ENCODE assay signal across 26 cellular contexts in the genomic region with DNA sequence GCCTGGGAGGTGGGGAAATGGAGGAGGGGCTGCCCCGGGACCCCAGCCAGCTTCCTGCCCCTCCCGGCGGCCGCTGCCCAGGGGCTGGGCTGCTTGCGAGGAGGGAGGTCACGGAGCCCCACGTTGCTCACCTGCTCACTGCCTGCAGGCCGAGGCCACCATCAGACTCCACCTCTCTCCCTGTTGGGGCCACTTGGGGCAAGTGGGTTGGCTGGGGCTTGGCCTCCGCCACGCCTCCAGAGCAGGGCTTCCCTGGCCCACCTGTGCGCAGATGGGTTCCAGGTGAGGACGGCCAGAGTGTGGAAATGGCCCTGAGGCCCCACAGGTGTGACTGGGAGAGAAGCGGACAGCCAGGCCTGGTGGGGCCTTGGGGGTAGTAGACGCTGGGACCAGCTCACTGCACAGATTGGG.
"Had no signal": no experiment of that assay in that cellular context is flagged by ENCODE, and none has a peak within 500 bp of the region (broad histone marks: within the 10 kb centered on the region; RNA-seq: fewer than 3 reads in every experiment).

No MANE protein-coding gene starts in this region.

- H3K9me3 ChIP-seq: adrenal gland, gastrocnemius medialis, thoracic aorta had no signal

- H3K27ac ChIP-seq: adrenal gland, ascending aorta, brain microvascular endothelial cell, esophagus squamous epithelium, gastrocnemius medialis, spleen, thoracic aorta, upper lobe of left lung had no signal

- ATAC-seq: activated CD8-positive, alpha-beta T cell treated with anti-CD3 and anti-CD28 coated beads for 36 hours; effector memory CD8-positive, alpha-beta T cell; gastrocnemius medialis; left colon; natural killer cell had no signal

- H3K27me3 ChIP-seq: adrenal gland, ascending aorta, brain microvascular endothelial cell, esophagus squamous epithelium, gastrocnemius medialis, spleen, upper lobe of left lung had no signal

- DNase-seq: activated CD4-positive, alpha-beta T cell treated with anti-CD3 and anti-CD28 coated beads, Interleukin-2, amount 10 ng/mL, durations not matched to agents 7 days and 5 days; activated CD4-positive, CD25-positive, alpha-beta regulatory T cell; activated CD8-positive, alpha-beta T cell treated with anti-CD3 and anti-CD28 coated beads for 36 hours; brain microvascular endothelial cell; central memory CD4-positive, alpha-beta T cell; effector memory CD8-positive, alpha-beta T cell; esophagus squamous epithelium; gastrocnemius medialis; head of caudate nucleus; hypothalamus; islet precursor cell; left colon; midbrain; natural killer cell; retina; spleen; stimulated activated CD4-positive, alpha-beta T cell treated with anti-CD3 and anti-CD28 coated beads, Interleukin-4, amount 100 ng/mL, for 1 hour; stimulated activated naive CD4-positive, alpha-beta T cell; T-helper 9 cell had no signal

- H3K36me3 ChIP-seq: adrenal gland, ascending aorta, brain microvascular endothelial cell, esophagus squamous epithelium, gastrocnemius medialis, spleen, thoracic aorta, upper lobe of left lung had no signal

- H3K27me3 Mint-ChIP-seq: activated CD8-positive, alpha-beta T cell treated with anti-CD3 and anti-CD28 coated beads for 36 hours; activated naive CD8-positive, alpha-beta T cell; effector memory CD8-positive, alpha-beta T cell; progenitor cell of endocrine pancreas had no signal

- H3K4me1 Mint-ChIP-seq: activated CD4-positive, alpha-beta T cell treated with anti-CD3 and anti-CD28 coated beads, Interleukin-2, amount 10 ng/mL, durations not matched to agents 7 days and 5 days; natural killer cell had no signal

- H3K4me3 ChIP-seq: adrenal gland, ascending aorta, esophagus squamous epithelium, gastrocnemius medialis, spleen, thoracic aorta, upper lobe of left lung had no signal

- H3K4me1 ChIP-seq: adrenal gland, gastrocnemius medialis, spleen, upper lobe of left lung had no signal

- H3K36me3 Mint-ChIP-seq: natural killer cell had no signal

- H3K9me3 Mint-ChIP-seq: activated CD8-positive, alpha-beta T cell treated with anti-CD3 and anti-CD28 coated beads for 36 hours; natural killer cell had no signal

- H3K27ac Mint-ChIP-seq: activated CD4-positive, alpha-beta T cell treated with anti-CD3 and anti-CD28 coated beads, Interleukin-2, amount 10 ng/mL, durations not matched to agents 7 days and 5 days; activated CD8-positive, alpha-beta T cell treated with anti-CD3 and anti-CD28 coated beads for 36 hours; activated naive CD8-positive, alpha-beta T cell; activated T-helper 1 cell treated with anti-CD3 and anti-CD28 coated beads, Interleukin-12 subunit alpha, Interleukin-12 subunit beta, Interleukin-2, Interleukin-4 antibody, amounts not matched to agents 30 ng/mL and 10 ng/mL and 1 ng/mL, durations not matched to agents 14 hours and 24 hours and 36 hours; effector memory CD8-positive, alpha-beta T cell; natural killer cell; progenitor cell of endocrine pancreas had no signal

- H3K4me3 Mint-ChIP-seq: activated CD4-positive, alpha-beta T cell treated with anti-CD3 and anti-CD28 coated beads, Interleukin-2, amount 10 ng/mL, durations not matched to agents 7 days and 5 days; activated CD8-positive, alpha-beta T cell treated with anti-CD3 and anti-CD28 coated beads for 36 hours; activated naive CD8-positive, alpha-beta T cell; activated T-helper 1 cell treated with anti-CD3 and anti-CD28 coated beads, Interleukin-12 subunit alpha, Interleukin-12 subunit beta, Interleukin-2, Interleukin-4 antibody, amounts not matched to agents 30 ng/mL and 10 ng/mL and 1 ng/mL, durations not matched to agents 14 hours and 24 hours and 36 hours; effector memory CD8-positive, alpha-beta T cell; natural killer cell had no signal
